15 cellular contexts compared by ENCODE assay signal in the genomic region with DNA sequence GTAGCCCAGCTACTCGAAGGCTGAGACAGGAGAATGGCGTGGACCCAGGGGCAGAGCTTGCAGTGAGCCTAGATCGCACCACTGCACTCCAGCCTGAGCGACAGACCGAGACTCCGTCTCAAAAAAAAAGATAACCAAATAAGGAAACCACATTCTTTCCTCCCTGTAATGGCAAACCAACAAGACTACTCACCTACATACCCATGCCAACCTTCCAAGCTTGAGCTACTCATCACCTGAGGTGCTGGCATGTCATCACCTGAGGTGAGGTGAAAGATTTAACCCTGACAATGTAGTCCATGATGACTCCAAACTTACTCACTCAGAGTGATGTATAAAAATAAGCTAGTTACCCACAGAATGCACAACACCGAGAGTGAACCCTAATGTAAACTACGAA.
DNase-seq lines count a peak whose midpoint lies in the region; TF ChIP-seq lines count a peak whose summit lies in the region.
"Had no signal": no experiment of that assay in that cellular context is flagged by ENCODE, and none has a peak within 500 bp of the region (broad histone marks: within the 10 kb centered on the region; RNA-seq: fewer than 3 reads in every experiment).

No MANE protein-coding gene starts in this region.

- no peaks in the 10 kb centered on the region for H3K36me3 ChIP-seq in mammary epithelial cell (ENCODE audit: insufficient read depth, low read length)
- no peaks in the 10 kb centered on the region for H3K36me3 ChIP-seq in neural progenitor cell
- no peaks in the 10 kb centered on the region for H3K36me3 ChIP-seq in prostate gland

- peak overlapping the region; percentile 58 for H3K27ac ChIP-seq in mammary epithelial cell (ENCODE audit: insufficient read depth, low read depth, low read length)
- no peak overlapping the region for H3K27ac ChIP-seq in neural progenitor cell
- H3K27ac ChIP-seq in prostate gland, result no peak overlapping the region
- no peak overlapping the region for H3K27ac ChIP-seq in substantia nigra (ENCODE audit: low read depth, low read length, poor library complexity, severe bottlenecking)

- H4K20me1 ChIP-seq in mammary epithelial cell (ENCODE audit: insufficient read depth, low read length) (no peaks in the 10 kb centered on the region), neural progenitor cell (ENCODE audit: low read depth) (peaks cover 32% of the 10 kb centered on the region)

- dilution Hi-C loops in mammary epithelial cell (cut with HindIII; ENCODE audit: low sequenced_read_pairs), result no loop called here

- CTCF ChIA-PET in mammary epithelial cell (lab: Charles Lee; ENCODE audit: low non-redundant PET), result interaction anchor here (0.6 kb wide), 3 partner anchors 9 to 26 kb away, joined by 3 read pairs; no protein-coding TSS in a partner anchor

- no peak overlapping the region for H3K9ac ChIP-seq in mammary epithelial cell (ENCODE audit: insufficient read depth, low read length)
- no peak overlapping the region for H3K9ac ChIP-seq in neural progenitor cell

- H3K4me3 ChIP-seq in mammary epithelial cell (replicated peaks in 1 of 3; ENCODE audit: insufficient read depth in 1 of 3, low read depth in 2 of 3, low read length in 3 of 3), result no peak overlapping the region
- H3K4me3 ChIP-seq in neural progenitor cell, result no peak overlapping the region
- H3K4me3 ChIP-seq in prostate gland, result no peak overlapping the region

- no peak overlapping the region for H3K4me2 ChIP-seq in mammary epithelial cell (ENCODE audit: insufficient read depth, low read depth, low read length)
- no peak overlapping the region for H3K4me2 ChIP-seq in neural progenitor cell

- H3K27me3 Mint-ChIP-seq in activated naive CD8-positive, alpha-beta T cell, result no peaks in the 10 kb centered on the region
- no peaks in the 10 kb centered on the region for H3K27me3 Mint-ChIP-seq in activated naive CD8-positive, alpha-beta T cell treated with anti-CD3 and anti-CD28 coated beads for 36 hours
- peaks cover 3% of the 10 kb centered on the region for H3K27me3 Mint-ChIP-seq in neural progenitor cell (ENCODE audit: insufficient read depth, low read depth)
- H3K27me3 Mint-ChIP-seq: stimulated activated naive CD8-positive, alpha-beta T cell treated with anti-CD3 and anti-CD28 coated beads, Interleukin-15, Interleukin-2, amounts not matched to agents 100 ng/mL and 50 ng/mL, for 24 hours had no signal

- H3K9me3 Mint-ChIP-seq in activated naive CD8-positive, alpha-beta T cell (ENCODE audit: low read depth), result no peaks in the 10 kb centered on the region
- H3K9me3 Mint-ChIP-seq in activated naive CD8-positive, alpha-beta T cell treated with anti-CD3 and anti-CD28 coated beads for 36 hours, result peaks cover 2% of the 10 kb centered on the region
- H3K9me3 Mint-ChIP-seq in neural progenitor cell, result no peaks in the 10 kb centered on the region
- H3K9me3 Mint-ChIP-seq: stimulated activated naive CD8-positive, alpha-beta T cell treated with anti-CD3 and anti-CD28 coated beads, Interleukin-15, Interleukin-2, amounts not matched to agents 100 ng/mL and 50 ng/mL, for 24 hours had no signal

- in situ Hi-C loops in mammary epithelial cell (cut with MboI; ENCODE audit: low sequenced_read_pairs in 2 of 2), result no loop called here

- peaks cover 30% of the 10 kb centered on the region for H3F3A ChIP-seq in neural progenitor cell (ENCODE audit: low read depth)

- no peak for DNase-seq in activated naive CD8-positive, alpha-beta T cell treated with anti-CD3 and anti-CD28 coated beads for 36 hours
- DNase-seq in mammary epithelial cell (peak; percentile 100), neural progenitor cell (ENCODE audit: low spot score) (no peak), NCI-H1436 treated with DMSO at 0.1 percent for 48 hours (lab: John Stamatoyannopoulos, UW) (no peak), prostate gland (ENCODE audit: low spot score) (no peak), substantia nigra (lab: John Stamatoyannopoulos, UW) (no peak)
- DNase-seq: activated naive CD4-positive, alpha-beta T cell treated with Interleukin-2 at 50 U/mL for 16 hours; central memory CD4-positive, alpha-beta T cell; DMS153; midbrain; nucleus accumbens; SHP77 treated with DMSO at 0.1 percent for 48 hours had no signal

- H3K9me3 ChIP-seq in mammary epithelial cell (replicated peaks; ENCODE audit: insufficient read depth, low read length) (no peaks in the 10 kb centered on the region), neural progenitor cell (ENCODE audit: low read depth) (no peaks in the 10 kb centered on the region), prostate gland (no peaks in the 10 kb centered on the region)

- peaks cover 57% of the 10 kb centered on the region for H3K4me1 Mint-ChIP-seq in activated naive CD8-positive, alpha-beta T cell (ENCODE audit: low read depth)
- H3K4me1 Mint-ChIP-seq in activated naive CD8-positive, alpha-beta T cell treated with anti-CD3 and anti-CD28 coated beads for 36 hours, result peaks cover 56% of the 10 kb centered on the region
- H3K4me1 Mint-ChIP-seq in neural progenitor cell, result peaks cover 49% of the 10 kb centered on the region

- H3K4me1 ChIP-seq in mammary epithelial cell (ENCODE audit: insufficient read depth, low read length), result peaks cover 18% of the 10 kb centered on the region
- peaks cover 33% of the 10 kb centered on the region for H3K4me1 ChIP-seq in neural progenitor cell
- peaks cover 7% of the 10 kb centered on the region for H3K4me1 ChIP-seq in prostate gland (replicated peaks)

- TF ChIP-seq POLR2A in prostate gland (IDR thresholded peaks at IDR 0.05), result no peak

- no peak for TF ChIP-seq RAD21 in Ishikawa (IDR thresholded peaks at IDR 0.05; ENCODE audit: low read depth)

- BruUV-seq in mammary epithelial cell (replicated peaks; lab: Mats Ljungman, UMichigan), result no TSS peak

- no peak for TF ChIP-seq EP300 in Ishikawa (IDR thresholded peaks at IDR 0.05; ENCODE audit: borderline replicate concordance)

- peaks cover 4% of the 10 kb centered on the region for H3K36me3 Mint-ChIP-seq in activated naive CD8-positive, alpha-beta T cell
- H3K36me3 Mint-ChIP-seq in activated naive CD8-positive, alpha-beta T cell treated with anti-CD3 and anti-CD28 coated beads for 36 hours, result peaks cover 16% of the 10 kb centered on the region
- peaks cover 10% of the 10 kb centered on the region for H3K36me3 Mint-ChIP-seq in neural progenitor cell

- peak overlapping the region; percentile 54 for H3K27ac Mint-ChIP-seq in activated naive CD8-positive, alpha-beta T cell
- no peak overlapping the region for H3K27ac Mint-ChIP-seq in activated naive CD8-positive, alpha-beta T cell treated with anti-CD3 and anti-CD28 coated beads for 36 hours
- peak overlapping the region; percentile 95 for H3K27ac Mint-ChIP-seq in neural progenitor cell
- H3K27ac Mint-ChIP-seq: stimulated activated naive CD8-positive, alpha-beta T cell treated with anti-CD3 and anti-CD28 coated beads, Interleukin-15, Interleukin-2, amounts not matched to agents 100 ng/mL and 50 ng/mL, for 24 hours had no signal

- intact Hi-C loops in mammary epithelial cell (cut with micrococcal nuclease), result loop anchor here (5.0 kb wide), 1 partner anchor 41 kb away; no protein-coding TSS in a partner anchor
- intact Hi-C loops in prostate gland (cut with DNase I), result no loop called here

- peaks cover 3% of the 10 kb centered on the region for H3K79me2 ChIP-seq in mammary epithelial cell (ENCODE audit: insufficient read depth, low read length)
- H3K79me2 ChIP-seq in neural progenitor cell (ENCODE audit: low read depth), result peaks cover 6% of the 10 kb centered on the region

- TF ChIP-seq CTCF in mammary epithelial cell (conservative IDR thresholded peaks at IDR 0.05 in 1 of 2, IDR thresholded peaks at IDR 0.05 in 1 of 2; ENCODE audit: extremely low read depth in 1 of 2, insufficient read depth in 1 of 2, low read depth in 1 of 2, low read length in 2 of 2) (no peak), neural progenitor cell (IDR thresholded peaks at IDR 0.05) (no peak), prostate gland (IDR thresholded peaks at IDR 0.05) (no peak)

- H3K27me3 ChIP-seq in mammary epithelial cell (ENCODE audit: insufficient read depth, low read length) (no peaks in the 10 kb centered on the region), neural progenitor cell (no peaks in the 10 kb centered on the region), prostate gland (replicated peaks; ENCODE audit: insufficient read depth) (no peaks in the 10 kb centered on the region)

- WGBS in mammary epithelial cell (ENCODE audit: low coverage, missing lambda C conversion rate), result 23% methylated on average over 8 of the region's 8 CpGs
- 89% methylated on average over 8 of the region's 8 CpGs for whole genome bisulfite sequencing in prostate gland

- no peak overlapping the region for H3K4me3 Mint-ChIP-seq in activated naive CD8-positive, alpha-beta T cell
- H3K4me3 Mint-ChIP-seq in activated naive CD8-positive, alpha-beta T cell treated with anti-CD3 and anti-CD28 coated beads for 36 hours, result no peak overlapping the region
- no peak overlapping the region for H3K4me3 Mint-ChIP-seq in neural progenitor cell
- H3K4me3 Mint-ChIP-seq: stimulated activated naive CD8-positive, alpha-beta T cell treated with anti-CD3 and anti-CD28 coated beads, Interleukin-15, Interleukin-2, amounts not matched to agents 100 ng/mL and 50 ng/mL, for 24 hours had no signal

- H2AFZ ChIP-seq in mammary epithelial cell (ENCODE audit: low read depth, low read length) (no peak overlapping the region), neural progenitor cell (replicated peaks) (no peak overlapping the region)

TF ChIP-seq in Ishikawa, 13 proteins besides CTCF, POLR2A, EP300 and RAD21:
- TF ChIP-seq TEAD4 (IDR thresholded peaks at IDR 0.05), result 0 out of 2 replicates have a peak, but pooled peaks have one; percentile 17
- TF ChIP-seq NFIC (IDR thresholded peaks at IDR 0.05), result no peak
